9 cellular contexts compared by ENCODE assay signal in genomic region chr18:26546875-26547301, GRCh38. TPM values are rescaled to one million over a fixed set of nuclear protein-coding genes. Genes with fewer than 3 reads are reported as not detected.
DNase-seq lines count a peak whose midpoint lies in the region; ATAC-seq, FAIRE-seq and TF ChIP-seq lines count a peak whose summit lies in the region.
"Had no signal": no experiment of that assay in that cellular context is flagged by ENCODE, and none has a peak within 500 bp of the region (broad histone marks: within the 10 kb centered on the region; RNA-seq: fewer than 3 reads in every experiment).

No MANE protein-coding gene starts in this region.

- POLR2A ChIA-PET in activated CD4-positive, alpha-beta T cell treated with anti-CD3 and anti-CD28 coated beads, Interleukin-2, amount 10 ng/mL, durations not matched to agents 7 days and 5 days (lab: Charles Lee) = no interaction called here

- no peak for DNase-seq in activated CD4-positive, alpha-beta T cell treated with anti-CD3 and anti-CD28 coated beads, Interleukin-2, amount 10 ng/mL, durations not matched to agents 7 days and 5 days
- DNase-seq in activated CD4-positive, alpha-beta T cell treated with anti-CD3 and anti-CD28 coated beads, Interleukin-2, amount 50 U/mL, for 1 hour = no peak
- DNase-seq in bronchial epithelial cell (ENCODE audit: low read depth) = no peak
- DNase-seq in kidney epithelial cell (ENCODE audit: low read depth) = no peak
- DNase-seq in stimulated activated naive CD8-positive, alpha-beta T cell treated with anti-CD3 and anti-CD28 coated beads, Interleukin-15, amount 100 ng/mL, for 72 hours = no peak
- no peak for DNase-seq in NAMALWA (ENCODE audit: low spot score)
- DNase-seq in stimulated activated CD4-positive, alpha-beta T cell treated with anti-CD3 and anti-CD28 coated beads, Interleukin-15, amount 100 ng/mL, for 24 hours = no peak
- DNase-seq: stimulated activated CD8-positive, alpha-beta memory T cell treated with anti-CD3 and anti-CD28 coated beads, Interleukin-4, amount 100 ng/mL, for 48 hours had no signal

- no peak overlapping the region for H3K27ac Mint-ChIP-seq in activated CD4-positive, alpha-beta T cell treated with anti-CD3 and anti-CD28 coated beads, Interleukin-2, amount 10 ng/mL, durations not matched to agents 7 days and 5 days
- no peak overlapping the region for H3K27ac Mint-ChIP-seq in stimulated activated naive CD8-positive, alpha-beta T cell treated with anti-CD3 and anti-CD28 coated beads, Interleukin-15, amount 100 ng/mL, for 72 hours

- H3K36me3 Mint-ChIP-seq in activated CD4-positive, alpha-beta T cell treated with anti-CD3 and anti-CD28 coated beads, Interleukin-2, amount 10 ng/mL, durations not matched to agents 7 days and 5 days (ENCODE audit: low read depth) = peaks cover 4% of the 10 kb centered on the region

- H3K27me3 ChIP-seq in bronchial epithelial cell (ENCODE audit: control insufficient read depth, insufficient read depth, low read length) (no peaks in the 10 kb centered on the region), kidney epithelial cell (ENCODE audit: control insufficient read depth, insufficient read depth, low read length) (peaks cover 8% of the 10 kb centered on the region)

- TF ChIP-seq CTCF in bronchial epithelial cell (IDR thresholded peaks at IDR 0.05; ENCODE audit: insufficient read depth, low read length, severe bottlenecking) = no peak
- no peak for TF ChIP-seq CTCF in kidney epithelial cell (IDR thresholded peaks at IDR 0.05; ENCODE audit: insufficient read depth, low read length, poor library complexity, severe bottlenecking)

- peaks cover 27% of the 10 kb centered on the region for H3K27me3 Mint-ChIP-seq in activated CD4-positive, alpha-beta T cell treated with anti-CD3 and anti-CD28 coated beads, Interleukin-2, amount 10 ng/mL, durations not matched to agents 7 days and 5 days
- peaks cover 32% of the 10 kb centered on the region for H3K27me3 Mint-ChIP-seq in stimulated activated naive CD8-positive, alpha-beta T cell treated with anti-CD3 and anti-CD28 coated beads, Interleukin-15, amount 100 ng/mL, for 72 hours

- no peak for FAIRE-seq in bronchial epithelial cell (lab: Jason Lieb, UNC)

- H3K4me1 Mint-ChIP-seq in activated CD4-positive, alpha-beta T cell treated with anti-CD3 and anti-CD28 coated beads, Interleukin-2, amount 10 ng/mL, durations not matched to agents 7 days and 5 days = peaks cover 33% of the 10 kb centered on the region
- peaks cover 46% of the 10 kb centered on the region for H3K4me1 Mint-ChIP-seq in stimulated activated naive CD8-positive, alpha-beta T cell treated with anti-CD3 and anti-CD28 coated beads, Interleukin-15, amount 100 ng/mL, for 72 hours

- H3K36me3 ChIP-seq in bronchial epithelial cell (ENCODE audit: control insufficient read depth, insufficient read depth, low read length) = no peaks in the 10 kb centered on the region
- peaks cover 2% of the 10 kb centered on the region for H3K36me3 ChIP-seq in kidney epithelial cell (ENCODE audit: control insufficient read depth, insufficient read depth, low read length)

- CTCF ChIA-PET in activated CD4-positive, alpha-beta T cell treated with anti-CD3 and anti-CD28 coated beads, Interleukin-2, amount 10 ng/mL, durations not matched to agents 7 days and 5 days (lab: Charles Lee) = interaction anchor here (0.7 kb wide), 1 partner anchor 14 kb away, joined by 3 read pairs; no protein-coding TSS in a partner anchor

- H3K4me3 ChIP-seq in bronchial epithelial cell (ENCODE audit: low read depth, low read length) = peak overlapping the region; percentile 67
- peak overlapping the region; percentile 77 for H3K4me3 ChIP-seq in kidney epithelial cell (ENCODE audit: low read depth, low read length)

- H3K4me3 Mint-ChIP-seq in activated CD4-positive, alpha-beta T cell treated with anti-CD3 and anti-CD28 coated beads, Interleukin-2, amount 10 ng/mL, durations not matched to agents 7 days and 5 days = peak overlapping the region; percentile 55
- H3K4me3 Mint-ChIP-seq in stimulated activated naive CD8-positive, alpha-beta T cell treated with anti-CD3 and anti-CD28 coated beads, Interleukin-15, amount 100 ng/mL, for 72 hours = peak overlapping the region; percentile 10 to 90

- ATAC-seq in stimulated activated naive CD8-positive, alpha-beta T cell treated with anti-CD3 and anti-CD28 coated beads, Interleukin-15, amount 100 ng/mL, for 72 hours = no peak
- no peak for ATAC-seq in HG03460 (IDR thresholded peaks at IDR 0.05; ENCODE audit: unreplicated experiment)

- H3K9me3 Mint-ChIP-seq in activated CD4-positive, alpha-beta T cell treated with anti-CD3 and anti-CD28 coated beads, Interleukin-2, amount 10 ng/mL, durations not matched to agents 7 days and 5 days = no peaks in the 10 kb centered on the region
- H3K9me3 Mint-ChIP-seq in stimulated activated naive CD8-positive, alpha-beta T cell treated with anti-CD3 and anti-CD28 coated beads, Interleukin-15, amount 100 ng/mL, for 72 hours = no peaks in the 10 kb centered on the region

RNA-seq across cellular contexts. Expression of gene KCTD1, which starts 1.5 kb away (rescaled TPM):
- total RNA-seq in activated CD4-positive, alpha-beta T cell treated with anti-CD3 and anti-CD28 coated beads, Interleukin-2, amount 10 ng/mL, durations not matched to agents 7 days and 5 days = 1 to 10 TPM; 4.2 to 5.3 TPM
- total RNA-seq in bronchial epithelial cell = 16.6 and 21.1 TPM in 2 replicates
- 30.5 and 32.9 TPM in 2 replicates for total RNA-seq in kidney epithelial cell
